27 cellular contexts compared by ENCODE assay signal in the genomic region with DNA sequence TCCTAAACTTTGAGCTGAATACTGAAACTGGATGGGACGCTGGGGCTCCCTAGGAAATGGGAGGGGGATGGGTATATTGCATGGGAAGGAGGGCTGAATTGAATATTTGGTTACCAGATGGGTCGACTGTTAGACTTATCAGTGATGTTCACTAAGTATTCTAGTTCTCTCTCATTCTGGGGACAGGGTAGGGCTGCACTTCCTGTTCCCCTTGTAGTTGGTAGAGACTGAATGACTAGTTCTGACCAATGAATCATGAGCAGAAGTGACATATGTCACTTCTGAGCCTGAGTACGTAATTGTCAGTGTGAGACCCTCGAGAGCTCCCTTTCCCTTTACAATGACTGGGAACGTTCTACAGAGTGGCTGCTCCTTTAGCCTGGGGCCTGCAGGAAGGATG. TPM values are rescaled to one million over a fixed set of nuclear protein-coding genes. Genes with fewer than 3 reads are reported as not detected.
"Had no signal": no experiment of that assay in that cellular context is flagged by ENCODE, and none has a peak within 500 bp of the region (broad histone marks: within the 10 kb centered on the region; RNA-seq: fewer than 3 reads in every experiment).

No MANE protein-coding gene starts in this region.

- H3K27ac Mint-ChIP-seq: activated B cell treated with CpG ODN at 0.5 μM for 24 hours; activated CD4-positive, alpha-beta memory T cell treated with anti-CD3 and anti-CD28 coated beads for 36 hours; activated T-helper 2 cell treated with anti-CD3 and anti-CD28 coated beads, Interferon-gamma antibody, Interleukin-2, Interleukin-4, amounts not matched to agents 10 μg/mL and 5 μg/mL and 100 μg/mL, durations not matched to agents 14 hours and 24 hours and 36 hours; dendritic cell treated with granulocyte-macrophage colony-stimulating factor and Interleukin-4, amounts not matched to agents 40 ng/mL and 50 ng/mL, for 4 days; natural killer cell; stimulated activated naive B cell treated with anti-CD40 and anti-IgM and Interleukin-4, amounts not matched to agents 10 μg/mL and 1 μg/mL and 100 μg/mL, for 72 hours; T-helper 1 cell treated with Interleukin-12 subunit alpha and Interleukin-12 subunit beta and Interleukin-4 antibody, amounts not matched to agents 30 μg/mL and 1 μg/mL, for 36 hours had no signal

- H3K36me3 Mint-ChIP-seq: activated CD4-positive, alpha-beta memory T cell treated with anti-CD3 and anti-CD28 coated beads for 36 hours; natural killer cell; stimulated activated naive B cell treated with anti-CD40 and anti-IgM and Interleukin-4, amounts not matched to agents 10 μg/mL and 1 μg/mL and 100 μg/mL, for 72 hours had no signal

- ATAC-seq: gastrocnemius medialis, natural killer cell, sciatic nerve had no signal

- H3K4me3 Mint-ChIP-seq: activated B cell treated with CpG ODN at 0.5 μM for 24 hours; activated CD4-positive, alpha-beta memory T cell treated with anti-CD3 and anti-CD28 coated beads for 36 hours; dendritic cell treated with granulocyte-macrophage colony-stimulating factor and Interleukin-4, amounts not matched to agents 40 ng/mL and 50 ng/mL, for 4 days; natural killer cell; stimulated activated naive B cell treated with anti-CD40 and anti-IgM and Interleukin-4, amounts not matched to agents 10 μg/mL and 1 μg/mL and 100 μg/mL, for 72 hours; T-helper 1 cell treated with Interleukin-12 subunit alpha and Interleukin-12 subunit beta and Interleukin-4 antibody, amounts not matched to agents 30 μg/mL and 1 μg/mL, for 36 hours had no signal

- DNase-seq: activated B cell treated with CpG ODN at 0.5 μM for 24 hours; activated CD4-positive, alpha-beta memory T cell treated with anti-CD3 and anti-CD28 coated beads for 36 hours; activated CD4-positive, alpha-beta T cell treated with anti-CD3 and anti-CD28 coated beads for 4 hours; activated naive CD4-positive, alpha-beta T cell; amygdala; esophagus squamous epithelium; gastrocnemius medialis; hippocampal formation; left ventricle myocardium inferior; mammary epithelial cell; midbrain; natural killer cell; small intestine; stimulated activated CD4-positive, alpha-beta T cell treated with anti-CD3 and anti-CD28 coated beads, Interleukin-2, amount 100 ng/mL, for 24 hours; stimulated activated naive B cell treated with anti-CD40 and anti-IgM and Interleukin-4, amounts not matched to agents 10 μg/mL and 1 μg/mL and 100 μg/mL, for 72 hours; T1000 had no signal

- H3K36me3 ChIP-seq: cardiac muscle cell, esophagus squamous epithelium, gastrocnemius medialis, left ventricle myocardium inferior, thoracic aorta had no signal

- H3K4me1 ChIP-seq: esophagus squamous epithelium, gastrocnemius medialis, left ventricle myocardium inferior had no signal

- H3K9me3 ChIP-seq: esophagus squamous epithelium, gastrocnemius medialis, left ventricle myocardium inferior, thoracic aorta had no signal

- H3K27me3 ChIP-seq: cardiac muscle cell, esophagus squamous epithelium, gastrocnemius medialis had no signal

- H3K9me3 Mint-ChIP-seq: activated B cell treated with CpG ODN at 0.5 μM for 24 hours; activated CD4-positive, alpha-beta memory T cell treated with anti-CD3 and anti-CD28 coated beads for 36 hours; activated T-helper 2 cell treated with anti-CD3 and anti-CD28 coated beads, Interferon-gamma antibody, Interleukin-2, Interleukin-4, amounts not matched to agents 10 μg/mL and 5 μg/mL and 100 μg/mL, durations not matched to agents 14 hours and 24 hours and 36 hours; dendritic cell treated with granulocyte-macrophage colony-stimulating factor and Interleukin-4, amounts not matched to agents 40 ng/mL and 50 ng/mL, for 4 days; natural killer cell; stimulated activated naive B cell treated with anti-CD40 and anti-IgM and Interleukin-4, amounts not matched to agents 10 μg/mL and 1 μg/mL and 100 μg/mL, for 72 hours; T-helper 1 cell treated with Interleukin-12 subunit alpha and Interleukin-12 subunit beta and Interleukin-4 antibody, amounts not matched to agents 30 μg/mL and 1 μg/mL, for 36 hours had no signal

- H3K27ac ChIP-seq: cardiac muscle cell, esophagus squamous epithelium, gastrocnemius medialis, left ventricle myocardium inferior, thoracic aorta had no signal

- H3K4me1 Mint-ChIP-seq: activated B cell treated with CpG ODN at 0.5 μM for 24 hours; stimulated activated naive B cell treated with anti-CD40 and anti-IgM and Interleukin-4, amounts not matched to agents 10 μg/mL and 1 μg/mL and 100 μg/mL, for 72 hours had no signal

- H3K4me3 ChIP-seq: cardiac muscle cell, esophagus squamous epithelium, gastrocnemius medialis, left ventricle myocardium inferior, thoracic aorta had no signal

- H3K27me3 Mint-ChIP-seq: activated CD4-positive, alpha-beta memory T cell treated with anti-CD3 and anti-CD28 coated beads for 36 hours; dendritic cell treated with granulocyte-macrophage colony-stimulating factor and Interleukin-4, amounts not matched to agents 40 ng/mL and 50 ng/mL, for 4 days had no signal

RNA-seq across cellular contexts. Expression of gene DMRT1, which starts 55.5 kb away (rescaled TPM):
- total RNA-seq: activated B cell treated with CpG ODN at 0.5 μM for 24 hours; activated CD4-positive, alpha-beta memory T cell treated with anti-CD3 and anti-CD28 coated beads for 36 hours; activated T-helper 2 cell treated with anti-CD3 and anti-CD28 coated beads, Interferon-gamma antibody, Interleukin-2, Interleukin-4, amounts not matched to agents 10 μg/mL and 5 μg/mL and 100 μg/mL, durations not matched to agents 14 hours and 24 hours and 36 hours; cardiac muscle cell; chondrocyte; esophagus squamous epithelium; left ventricle myocardium inferior; mammary epithelial cell; natural killer cell; osteoblast; posterior vena cava; renal cortical epithelial cell; sciatic nerve; thoracic aorta; urinary bladder had no signal
